Comparison of ENCODE assay signal across 2 cellular contexts in the genomic region with DNA sequence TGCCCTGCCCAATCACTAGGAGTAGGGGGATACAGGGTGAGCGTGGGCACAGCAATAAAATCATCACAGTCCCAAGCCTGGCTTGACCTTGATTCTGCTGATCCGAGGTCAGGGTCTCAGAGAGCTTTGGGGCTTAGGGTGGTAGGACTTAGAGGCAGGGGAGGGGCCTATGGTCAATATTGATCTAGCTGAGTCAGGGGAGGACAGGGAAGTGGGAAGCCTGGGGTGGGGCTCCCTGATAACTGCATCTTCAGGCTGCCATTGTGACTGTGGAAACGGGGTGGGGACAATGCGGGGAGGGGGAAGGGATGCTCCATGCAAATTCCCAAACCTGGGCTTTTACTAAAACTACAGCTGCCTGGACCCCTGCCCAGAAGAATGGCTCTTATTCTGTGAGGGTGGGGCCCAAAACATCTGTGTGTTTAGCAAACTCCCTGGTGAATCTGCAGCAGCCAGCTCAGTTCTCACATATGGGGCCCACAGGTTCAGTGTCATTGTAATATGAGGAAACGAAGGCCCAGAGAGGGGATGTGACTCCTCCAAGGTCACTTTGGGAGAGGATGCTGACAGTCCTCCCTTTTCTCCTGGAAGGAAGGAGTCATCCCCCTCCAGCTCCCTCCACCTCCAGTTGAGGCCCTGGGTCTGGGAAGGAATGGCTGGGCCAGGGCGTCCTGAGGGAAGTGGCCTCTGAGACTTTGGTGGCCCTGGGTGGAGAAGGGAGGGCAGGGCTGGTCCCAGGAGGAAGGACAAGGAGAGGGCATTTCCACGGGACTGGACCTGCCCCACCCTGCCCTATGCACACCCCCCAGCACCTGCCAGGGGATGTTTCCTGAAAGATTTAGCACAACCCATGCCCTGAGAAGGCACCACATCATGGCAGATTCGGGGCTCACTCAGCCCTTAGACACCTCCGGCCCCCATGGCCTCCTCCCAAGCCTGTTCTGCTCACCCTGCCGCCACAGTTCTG.
A peak's percentile ranks its signal among the peaks of the same experiment; 100 is the strongest.
TF ChIP-seq lines count a peak whose summit lies in the region.

No MANE protein-coding gene starts in this region.

TF ChIP-seq in HepG2, 621 proteins besides CTCF, POLR2A, EP300 and RAD21 (continues in another document):
- TF ChIP-seq NR2F6 (IDR thresholded peaks at IDR 0.05) (0 out of 2 replicates have a peak, but pooled peaks have one; percentile 24), NR2F6 (CRISPR knock-in tag; IDR thresholded peaks at IDR 0.05) (peak; percentile 37; the same call in 1 of the 2 replicates), ZBTB7B (CRISPR knock-in tag; IDR thresholded peaks at IDR 0.05) (no peak), CERS6 (CRISPR knock-in tag; IDR thresholded peaks at IDR 0.05) (no peak), ZNF225 (CRISPR knock-in tag; IDR thresholded peaks at IDR 0.05) (no peak), HOXD1 (CRISPR knock-in tag; IDR thresholded peaks at IDR 0.05) (no peak), ZMYM2 (CRISPR knock-in tag; IDR thresholded peaks at IDR 0.05) (no peak), RORA (CRISPR knock-in tag; IDR thresholded peaks at IDR 0.05) (no peak), ZSCAN29 (CRISPR knock-in tag; conservative IDR thresholded peaks at IDR 0.05) (no peak), KLF13 (CRISPR knock-in tag; IDR thresholded peaks at IDR 0.05) (no peak), RARA (CRISPR knock-in tag; IDR thresholded peaks at IDR 0.05) (peak; percentile 49; the same call in 1 of the 2 replicates), PITX1 (CRISPR knock-in tag; IDR thresholded peaks at IDR 0.05) (0 out of 2 replicates have a peak, but pooled peaks have one; percentile 31), NCOA2 (CRISPR knock-in tag; IDR thresholded peaks at IDR 0.05) (no peak), ZFP41 (CRISPR knock-in tag; IDR thresholded peaks at IDR 0.05; ENCODE audit: borderline replicate concordance) (no peak), FOXA3 (CRISPR knock-in tag; IDR thresholded peaks at IDR 0.05) (peak; percentile 68), ZNF839 (CRISPR knock-in tag; IDR thresholded peaks at IDR 0.05; ENCODE audit: borderline replicate concordance) (no peak), HES4 (CRISPR knock-in tag; IDR thresholded peaks at IDR 0.05; ENCODE audit: borderline replicate concordance) (no peak), JUNB (CRISPR knock-in tag; IDR thresholded peaks at IDR 0.05; ENCODE audit: borderline replicate concordance) (0 out of 2 replicates have a peak, but pooled peaks have one; percentile 17), ZNF639 (CRISPR knock-in tag; conservative IDR thresholded peaks at IDR 0.05) (no peak), HIVEP1 (CRISPR knock-in tag; IDR thresholded peaks at IDR 0.05) (no peak), ZNF446 (CRISPR knock-in tag; IDR thresholded peaks at IDR 0.05) (no peak), KAT2B (IDR thresholded peaks at IDR 0.05; ENCODE audit: borderline replicate concordance, low read depth, low read length) (no peak), HDAC1 (CRISPR knock-in tag; IDR thresholded peaks at IDR 0.05) (peak; percentile 22; the same call in 1 of the 2 replicates)
- TF ChIP-seq, protein P1, sequence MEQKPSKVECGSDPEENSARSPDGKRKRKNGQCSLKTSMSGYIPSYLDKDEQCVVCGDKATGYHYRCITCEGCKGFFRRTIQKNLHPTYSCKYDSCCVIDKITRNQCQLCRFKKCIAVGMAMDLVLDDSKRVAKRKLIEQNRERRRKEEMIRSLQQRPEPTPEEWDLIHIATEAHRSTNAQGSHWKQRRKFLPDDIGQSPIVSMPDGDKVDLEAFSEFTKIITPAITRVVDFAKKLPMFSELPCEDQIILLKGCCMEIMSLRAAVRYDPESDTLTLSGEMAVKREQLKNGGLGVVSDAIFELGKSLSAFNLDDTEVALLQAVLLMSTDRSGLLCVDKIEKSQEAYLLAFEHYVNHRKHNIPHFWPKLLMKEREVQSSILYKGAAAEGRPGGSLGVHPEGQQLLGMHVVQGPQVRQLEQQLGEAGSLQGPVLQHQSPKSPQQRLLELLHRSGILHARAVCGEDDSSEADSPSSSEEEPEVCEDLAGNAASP (CRISPR knock-in tag; IDR thresholded peaks at IDR 0.05; ENCODE audit: borderline replicate concordance) = peak; percentile 51; the same call in 1 of the 2 replicates
- TF ChIP-seq, protein P2, sequence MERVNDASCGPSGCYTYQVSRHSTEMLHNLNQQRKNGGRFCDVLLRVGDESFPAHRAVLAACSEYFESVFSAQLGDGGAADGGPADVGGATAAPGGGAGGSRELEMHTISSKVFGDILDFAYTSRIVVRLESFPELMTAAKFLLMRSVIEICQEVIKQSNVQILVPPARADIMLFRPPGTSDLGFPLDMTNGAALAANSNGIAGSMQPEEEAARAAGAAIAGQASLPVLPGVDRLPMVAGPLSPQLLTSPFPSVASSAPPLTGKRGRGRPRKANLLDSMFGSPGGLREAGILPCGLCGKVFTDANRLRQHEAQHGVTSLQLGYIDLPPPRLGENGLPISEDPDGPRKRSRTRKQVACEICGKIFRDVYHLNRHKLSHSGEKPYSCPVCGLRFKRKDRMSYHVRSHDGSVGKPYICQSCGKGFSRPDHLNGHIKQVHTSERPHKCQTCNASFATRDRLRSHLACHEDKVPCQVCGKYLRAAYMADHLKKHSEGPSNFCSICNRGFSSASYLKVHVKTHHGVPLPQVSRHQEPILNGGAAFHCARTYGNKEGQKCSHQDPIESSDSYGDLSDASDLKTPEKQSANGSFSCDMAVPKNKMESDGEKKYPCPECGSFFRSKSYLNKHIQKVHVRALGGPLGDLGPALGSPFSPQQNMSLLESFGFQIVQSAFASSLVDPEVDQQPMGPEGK (CRISPR knock-in tag; IDR thresholded peaks at IDR 0.05) = peak; percentile 62; the same call in 1 of the 2 replicates
- TF ChIP-seq, protein P3, sequence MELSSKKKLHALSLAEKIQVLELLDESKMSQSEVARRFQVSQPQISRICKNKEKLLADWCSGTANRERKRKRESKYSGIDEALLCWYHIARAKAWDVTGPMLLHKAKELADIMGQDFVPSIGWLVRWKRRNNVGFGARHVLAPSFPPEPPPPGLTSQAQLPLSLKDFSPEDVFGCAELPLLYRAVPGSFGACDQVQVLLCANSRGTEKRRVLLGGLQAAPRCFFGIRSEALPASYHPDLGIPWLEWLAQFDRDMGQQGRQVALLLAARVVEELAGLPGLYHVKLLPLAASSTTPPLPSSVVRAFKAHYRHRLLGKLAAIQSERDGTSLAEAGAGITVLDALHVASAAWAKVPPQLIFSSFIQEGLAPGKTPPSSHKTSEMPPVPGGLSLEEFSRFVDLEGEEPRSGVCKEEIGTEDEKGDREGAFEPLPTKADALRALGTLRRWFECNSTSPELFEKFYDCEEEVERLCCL (CRISPR knock-in tag; IDR thresholded peaks at IDR 0.05; ENCODE audit: borderline replicate concordance) = no peak

TF ChIP-seq in K562, 482 proteins besides CTCF, POLR2A, EP300 and RAD21:
- peak; percentile 19; the same call in 1 of the 2 replicates for TF ChIP-seq SPI1 (IDR thresholded peaks at IDR 0.05; ENCODE audit: borderline replicate concordance, low read depth, low read length)
- TF ChIP-seq ESRRB (CRISPR knock-in tag; IDR thresholded peaks at IDR 0.05; ENCODE audit: borderline replicate concordance) = no peak
- TF ChIP-seq, protein P4, sequence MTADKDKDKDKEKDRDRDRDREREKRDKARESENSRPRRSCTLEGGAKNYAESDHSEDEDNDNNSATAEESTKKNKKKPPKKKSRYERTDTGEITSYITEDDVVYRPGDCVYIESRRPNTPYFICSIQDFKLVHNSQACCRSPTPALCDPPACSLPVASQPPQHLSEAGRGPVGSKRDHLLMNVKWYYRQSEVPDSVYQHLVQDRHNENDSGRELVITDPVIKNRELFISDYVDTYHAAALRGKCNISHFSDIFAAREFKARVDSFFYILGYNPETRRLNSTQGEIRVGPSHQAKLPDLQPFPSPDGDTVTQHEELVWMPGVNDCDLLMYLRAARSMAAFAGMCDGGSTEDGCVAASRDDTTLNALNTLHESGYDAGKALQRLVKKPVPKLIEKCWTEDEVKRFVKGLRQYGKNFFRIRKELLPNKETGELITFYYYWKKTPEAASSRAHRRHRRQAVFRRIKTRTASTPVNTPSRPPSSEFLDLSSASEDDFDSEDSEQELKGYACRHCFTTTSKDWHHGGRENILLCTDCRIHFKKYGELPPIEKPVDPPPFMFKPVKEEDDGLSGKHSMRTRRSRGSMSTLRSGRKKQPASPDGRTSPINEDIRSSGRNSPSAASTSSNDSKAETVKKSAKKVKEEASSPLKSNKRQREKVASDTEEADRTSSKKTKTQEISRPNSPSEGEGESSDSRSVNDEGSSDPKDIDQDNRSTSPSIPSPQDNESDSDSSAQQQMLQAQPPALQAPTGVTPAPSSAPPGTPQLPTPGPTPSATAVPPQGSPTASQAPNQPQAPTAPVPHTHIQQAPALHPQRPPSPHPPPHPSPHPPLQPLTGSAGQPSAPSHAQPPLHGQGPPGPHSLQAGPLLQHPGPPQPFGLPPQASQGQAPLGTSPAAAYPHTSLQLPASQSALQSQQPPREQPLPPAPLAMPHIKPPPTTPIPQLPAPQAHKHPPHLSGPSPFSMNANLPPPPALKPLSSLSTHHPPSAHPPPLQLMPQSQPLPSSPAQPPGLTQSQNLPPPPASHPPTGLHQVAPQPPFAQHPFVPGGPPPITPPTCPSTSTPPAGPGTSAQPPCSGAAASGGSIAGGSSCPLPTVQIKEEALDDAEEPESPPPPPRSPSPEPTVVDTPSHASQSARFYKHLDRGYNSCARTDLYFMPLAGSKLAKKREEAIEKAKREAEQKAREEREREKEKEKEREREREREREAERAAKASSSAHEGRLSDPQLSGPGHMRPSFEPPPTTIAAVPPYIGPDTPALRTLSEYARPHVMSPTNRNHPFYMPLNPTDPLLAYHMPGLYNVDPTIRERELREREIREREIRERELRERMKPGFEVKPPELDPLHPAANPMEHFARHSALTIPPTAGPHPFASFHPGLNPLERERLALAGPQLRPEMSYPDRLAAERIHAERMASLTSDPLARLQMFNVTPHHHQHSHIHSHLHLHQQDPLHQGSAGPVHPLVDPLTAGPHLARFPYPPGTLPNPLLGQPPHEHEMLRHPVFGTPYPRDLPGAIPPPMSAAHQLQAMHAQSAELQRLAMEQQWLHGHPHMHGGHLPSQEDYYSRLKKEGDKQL (CRISPR knock-in tag; IDR thresholded peaks at IDR 0.05; ENCODE audit: borderline replicate concordance) = no peak
- no peak for TF ChIP-seq SREBF2 (CRISPR knock-in tag; IDR thresholded peaks at IDR 0.05)
- no peak for TF ChIP-seq ZBTB17 (CRISPR knock-in tag; IDR thresholded peaks at IDR 0.05)
- no peak for TF ChIP-seq FOXM1 (IDR thresholded peaks at IDR 0.05; ENCODE audit: low read depth)
- no peak for TF ChIP-seq FOXM1 (CRISPR knock-in tag; IDR thresholded peaks at IDR 0.05; ENCODE audit: low read depth)
- TF ChIP-seq ZNF263 (CRISPR knock-in tag; IDR thresholded peaks at IDR 0.05; ENCODE audit: borderline replicate concordance) = 0 out of 2 replicates have a peak, but pooled peaks have one; percentile 61
- peak; percentile 55 to 82; a peak in 2 of 4 replicates for TF ChIP-seq FOXA3 (CRISPR knock-in tag; conservative IDR thresholded peaks at IDR 0.05 in 1 of 2, IDR thresholded peaks at IDR 0.05 in 1 of 2)
- TF ChIP-seq, protein P5, sequence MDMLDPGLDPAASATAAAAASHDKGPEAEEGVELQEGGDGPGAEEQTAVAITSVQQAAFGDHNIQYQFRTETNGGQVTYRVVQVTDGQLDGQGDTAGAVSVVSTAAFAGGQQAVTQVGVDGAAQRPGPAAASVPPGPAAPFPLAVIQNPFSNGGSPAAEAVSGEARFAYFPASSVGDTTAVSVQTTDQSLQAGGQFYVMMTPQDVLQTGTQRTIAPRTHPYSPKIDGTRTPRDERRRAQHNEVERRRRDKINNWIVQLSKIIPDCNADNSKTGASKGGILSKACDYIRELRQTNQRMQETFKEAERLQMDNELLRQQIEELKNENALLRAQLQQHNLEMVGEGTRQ (CRISPR knock-in tag; IDR thresholded peaks at IDR 0.05) = no peak
- no peak for TF ChIP-seq HOXB6 (CRISPR knock-in tag; IDR thresholded peaks at IDR 0.05; ENCODE audit: borderline replicate concordance)
- TF ChIP-seq, protein P6, sequence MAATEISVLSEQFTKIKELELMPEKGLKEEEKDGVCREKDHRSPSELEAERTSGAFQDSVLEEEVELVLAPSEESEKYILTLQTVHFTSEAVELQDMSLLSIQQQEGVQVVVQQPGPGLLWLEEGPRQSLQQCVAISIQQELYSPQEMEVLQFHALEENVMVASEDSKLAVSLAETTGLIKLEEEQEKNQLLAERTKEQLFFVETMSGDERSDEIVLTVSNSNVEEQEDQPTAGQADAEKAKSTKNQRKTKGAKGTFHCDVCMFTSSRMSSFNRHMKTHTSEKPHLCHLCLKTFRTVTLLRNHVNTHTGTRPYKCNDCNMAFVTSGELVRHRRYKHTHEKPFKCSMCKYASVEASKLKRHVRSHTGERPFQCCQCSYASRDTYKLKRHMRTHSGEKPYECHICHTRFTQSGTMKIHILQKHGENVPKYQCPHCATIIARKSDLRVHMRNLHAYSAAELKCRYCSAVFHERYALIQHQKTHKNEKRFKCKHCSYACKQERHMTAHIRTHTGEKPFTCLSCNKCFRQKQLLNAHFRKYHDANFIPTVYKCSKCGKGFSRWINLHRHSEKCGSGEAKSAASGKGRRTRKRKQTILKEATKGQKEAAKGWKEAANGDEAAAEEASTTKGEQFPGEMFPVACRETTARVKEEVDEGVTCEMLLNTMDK (IDR thresholded peaks at IDR 0.05; ENCODE audit: borderline replicate concordance, insufficient read depth, low read depth, low read length, poor library complexity, severe bottlenecking) = no peak
- TF ChIP-seq HMG20B (CRISPR knock-in tag; IDR thresholded peaks at IDR 0.05) = no peak
- no peak for TF ChIP-seq ZNF140 (CRISPR knock-in tag; IDR thresholded peaks at IDR 0.05)
- no peak for TF ChIP-seq ZBTB11 (CRISPR knock-in tag; IDR thresholded peaks at IDR 0.05)
- TF ChIP-seq ZNF79 (CRISPR knock-in tag; IDR thresholded peaks at IDR 0.05; ENCODE audit: low read depth) = no peak
TF ChIP-seq in K562: peak in this region for 3.
